Comparison of ENCODE assay signal across 14 cellular contexts in the genomic region with DNA sequence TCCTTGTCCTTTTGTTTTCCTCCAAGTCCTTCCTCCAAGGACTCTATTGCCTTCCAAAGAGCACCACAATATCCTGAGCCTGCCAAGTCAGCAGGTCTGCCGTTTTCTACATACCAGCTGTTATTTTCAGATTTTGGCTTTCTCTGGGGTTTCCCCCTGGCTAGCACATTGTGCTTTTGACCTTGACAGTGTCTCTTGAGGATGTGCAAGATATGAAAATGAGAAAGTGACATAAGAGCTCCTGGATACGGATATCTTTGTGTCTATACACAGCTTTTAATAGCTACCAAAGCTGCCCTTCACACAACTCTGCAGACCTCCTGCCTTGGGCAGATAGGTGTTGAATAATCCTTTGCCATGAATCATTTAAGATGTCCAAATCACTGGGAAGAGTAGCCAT.
DNase-seq lines count a peak whose midpoint lies in the region; ATAC-seq, FAIRE-seq and TF ChIP-seq lines count a peak whose summit lies in the region.
"Had no signal": no experiment of that assay in that cellular context is flagged by ENCODE, and none has a peak within 500 bp of the region (broad histone marks: within the 10 kb centered on the region; RNA-seq: fewer than 3 reads in every experiment).

No MANE protein-coding gene starts in this region.

- CTCF ChIA-PET in MCF 10A (lab: Yijun Ruan, JAX), result no interaction called here

- no peak overlapping the region for H3K4me3 Mint-ChIP-seq in MCF 10A (ENCODE audit: unreplicated experiment)
- H3K4me3 Mint-ChIP-seq: T-helper 1 cell treated with Interleukin-12 subunit alpha and Interleukin-12 subunit beta and Interleukin-4 antibody, amounts not matched to agents 30 μg/mL and 1 μg/mL, for 36 hours had no signal

- H3K4me1 Mint-ChIP-seq in MCF 10A (ENCODE audit: insufficient read depth, unreplicated experiment), result no peaks in the 10 kb centered on the region

- H3K27me3 Mint-ChIP-seq in MCF 10A (ENCODE audit: insufficient read depth, unreplicated experiment), result peaks cover 12% of the 10 kb centered on the region

- peak; percentile 57 for FAIRE-seq in GM19239 (lab: Jason Lieb, UNC)

- no TSS peak for BruUV-seq in MCF 10A (replicated peaks; lab: Mats Ljungman, UMichigan)

- ATAC-seq in HG02588 (IDR thresholded peaks at IDR 0.05; ENCODE audit: unreplicated experiment), result peak; percentile 78
- peak; percentile 82 for ATAC-seq in HG03442 (IDR thresholded peaks at IDR 0.05; ENCODE audit: unreplicated experiment)

- no peaks in the 10 kb centered on the region for H3K36me3 Mint-ChIP-seq in MCF 10A (ENCODE audit: insufficient read depth, unreplicated experiment)

- TF ChIP-seq CTCF in GM10266 (IDR thresholded peaks at IDR 0.05; ENCODE audit: control insufficient read depth, insufficient read depth, low read depth, missing control alignments), result no peak
- TF ChIP-seq CTCF in MCF 10A (IDR thresholded peaks at IDR 0.05; ENCODE audit: unreplicated experiment), result no peak

- peak; percentile 12 for DNase-seq in GM10266 (ENCODE audit: extremely low spot score)
- peak; percentile 14 for DNase-seq in GM19239 (ENCODE audit: insufficient read length, low spot score)
- no peak for DNase-seq in NCI-H345 (lab: John Stamatoyannopoulos, UW)
- no peak for DNase-seq in MCF 10A (ENCODE audit: unreplicated experiment)
- no peak for DNase-seq in NCI-H2107 treated with DMSO at 0.1 percent for 48 hours (lab: John Stamatoyannopoulos, UW; ENCODE audit: unreplicated experiment)
- no peak for DNase-seq in occipital lobe (lab: John Stamatoyannopoulos, UW)
- DNase-seq: activated CD4-positive, alpha-beta T cell treated with anti-CD3 and anti-CD28 coated beads, Interleukin-2, amount 50 U/mL, for 4 hours; activated naive CD4-positive, alpha-beta T cell treated with Interleukin-2 at 50 U/mL for 16 hours; Karpas-422; NCI-H1930; upper lobe of left lung had no signal

- H3K9me3 Mint-ChIP-seq in MCF 10A (ENCODE audit: unreplicated experiment), result no peaks in the 10 kb centered on the region
- H3K9me3 Mint-ChIP-seq: T-helper 1 cell treated with Interleukin-12 subunit alpha and Interleukin-12 subunit beta and Interleukin-4 antibody, amounts not matched to agents 30 μg/mL and 1 μg/mL, for 36 hours had no signal

- intact Hi-C loops in MCF 10A (cut with micrococcal nuclease), result no loop called here

- H3K27ac Mint-ChIP-seq in MCF 10A (ENCODE audit: low read depth, unreplicated experiment), result no peak overlapping the region
- H3K27ac Mint-ChIP-seq: T-helper 1 cell treated with Interleukin-12 subunit alpha and Interleukin-12 subunit beta and Interleukin-4 antibody, amounts not matched to agents 30 μg/mL and 1 μg/mL, for 36 hours had no signal

- POLR2A ChIA-PET in MCF 10A (lab: Yijun Ruan, JAX), result no interaction called here

Comparison
In these comparisons a context has a peak if more than half of its experiments do, and no peak if none do; other contexts are left out.
1. DNase-seq: peak in GM10266 (single experiment) and GM19239 (single experiment); none in NCI-H345 (single experiment), MCF 10A (single experiment), NCI-H2107 treated with DMSO at 0.1 percent for 48 hours (single experiment) and occipital lobe (single experiment).